ENCODE assay signal across 15 cellular contexts in genomic region chr4:158316264-158316663, GRCh38.
DNase-seq lines count a peak whose midpoint lies in the region; ATAC-seq and TF ChIP-seq lines count a peak whose summit lies in the region.
"Had no signal": no experiment of that assay in that cellular context is flagged by ENCODE, and none has a peak within 500 bp of the region (broad histone marks: within the 10 kb centered on the region; RNA-seq: fewer than 3 reads in every experiment).

No MANE protein-coding gene starts in this region.

- H4K8ac ChIP-seq in H9 (replicated peaks; ENCODE audit: insufficient read length, low read depth, low read length): no peak overlapping the region

- WGBS in H9 (ENCODE audit: extremely low coverage, insufficient read length, low lambda C conversion rate): no CpG with 5 or more reads among the region's 1 CpG

- H3K27ac ChIP-seq in Karpas-422 (ENCODE audit: low read length): no peak overlapping the region
- no peak overlapping the region for H3K27ac ChIP-seq in H9 (ENCODE audit: insufficient read length, low read depth, low read length)
- H3K27ac ChIP-seq: BLaER1 treated with 17β-estradiol and CSF1 and Interleukin-3, amounts not matched to agents 10 nM and 100 nM; Peyer's patch had no signal

- H2AK5ac ChIP-seq in H9 (ENCODE audit: insufficient read length, low read length): no peak overlapping the region

- H3K36me3 ChIP-seq in MG63 (peaks cover 5% of the 10 kb centered on the region; the same call in 1 of the 2 replicates), Karpas-422 (ENCODE audit: insufficient read depth, low read length) (no peaks in the 10 kb centered on the region)
- H3K36me3 ChIP-seq: BLaER1 treated with 17β-estradiol and CSF1 and Interleukin-3, amounts not matched to agents 10 nM and 100 nM; Peyer's patch had no signal

- no peak overlapping the region for H3K4me3 Mint-ChIP-seq in activated naive CD8-positive, alpha-beta T cell treated with anti-CD3 and anti-CD28 coated beads for 36 hours
- no peak overlapping the region for H3K4me3 Mint-ChIP-seq in H9

- no peaks in the 10 kb centered on the region for H3K79me2 ChIP-seq in Karpas-422 (ENCODE audit: low read length)
- H3K79me2 ChIP-seq in H9 (ENCODE audit: insufficient read depth, low read length): no peaks in the 10 kb centered on the region

- no peak overlapping the region for H2BK15ac ChIP-seq in H9 (ENCODE audit: low read depth, low read length)

- H2BK20ac ChIP-seq in H9 (ENCODE audit: low read depth, low read length, poor library complexity, severe bottlenecking): no peak overlapping the region

- no peak for TF ChIP-seq CTCF in H9 (conservative IDR thresholded peaks at IDR 0.05)

- H3K14ac ChIP-seq in H9 (ENCODE audit: insufficient read depth, low read length): no peak overlapping the region

- H4K5ac ChIP-seq in H9 (ENCODE audit: insufficient read length, low read depth, low read length): no peak overlapping the region

- ATAC-seq in GM18867 (IDR thresholded peaks at IDR 0.05; ENCODE audit: unreplicated experiment) (peak; percentile 55), HG02678 (IDR thresholded peaks at IDR 0.05; ENCODE audit: unreplicated experiment) (peak; percentile 61)

- H3K9me3 ChIP-seq in MG63: peaks cover 10% of the 10 kb centered on the region
- H3K9me3 ChIP-seq in Karpas-422 (ENCODE audit: low read length): no peaks in the 10 kb centered on the region
- no peaks in the 10 kb centered on the region for H3K9me3 ChIP-seq in H9 (ENCODE audit: control insufficient read depth, low read depth, low read length)
- H3K9me3 ChIP-seq: BLaER1 treated with 17β-estradiol and CSF1 and Interleukin-3, amounts not matched to agents 10 nM and 100 nM; Peyer's patch had no signal

- H3K23me2 ChIP-seq in H9 (ENCODE audit: insufficient read length, low read depth, low read length, poor library complexity, severe bottlenecking): no peaks in the 10 kb centered on the region

- no peak overlapping the region for H2AFZ ChIP-seq in Karpas-422 (ENCODE audit: low read length)
- no peak overlapping the region for H2AFZ ChIP-seq in H9 (ENCODE audit: low read length)

- no peaks in the 10 kb centered on the region for H3K4me1 Mint-ChIP-seq in activated naive CD8-positive, alpha-beta T cell treated with anti-CD3 and anti-CD28 coated beads for 36 hours
- H3K4me1 Mint-ChIP-seq in H9: peaks cover 0 to 3% of the 10 kb centered on the region in 2 experiments; a peak in 1 of 4 replicates

- H2BK120ac ChIP-seq in H9 (ENCODE audit: low read depth, low read length, poor library complexity, severe bottlenecking): no peak overlapping the region

- no peak overlapping the region for H4K91ac ChIP-seq in H9 (ENCODE audit: insufficient read length, low read depth, low read length)

- H2BK5ac ChIP-seq in H9 (ENCODE audit: insufficient read length, low read length): no peak overlapping the region

- no peak overlapping the region for H3K4me2 ChIP-seq in Karpas-422 (ENCODE audit: low read depth, low read length, poor library complexity, severe bottlenecking)
- H3K4me2 ChIP-seq in H9 (ENCODE audit: insufficient read depth, insufficient read length, low read length): no peak overlapping the region
- H3K4me2 ChIP-seq: BLaER1 treated with 17β-estradiol and CSF1 and Interleukin-3, amounts not matched to agents 10 nM and 100 nM had no signal

- no peak overlapping the region for H3K56ac ChIP-seq in H9 (ENCODE audit: insufficient read length, low read depth, low read length)

- no peaks in the 10 kb centered on the region for H4K20me1 ChIP-seq in Karpas-422 (ENCODE audit: insufficient read depth, low read depth, low read length)
- H4K20me1 ChIP-seq in H9 (ENCODE audit: control insufficient read depth, insufficient read depth, insufficient read length): no peaks in the 10 kb centered on the region
- H4K20me1 ChIP-seq: BLaER1 treated with 17β-estradiol and CSF1 and Interleukin-3, amounts not matched to agents 10 nM and 100 nM had no signal

- H3K4me1 ChIP-seq in Karpas-422 (ENCODE audit: low read length) (no peaks in the 10 kb centered on the region), H9 (ENCODE audit: insufficient read depth, low read length) (no peaks in the 10 kb centered on the region)
- H3K4me1 ChIP-seq: BLaER1 treated with 17β-estradiol and CSF1 and Interleukin-3, amounts not matched to agents 10 nM and 100 nM; Peyer's patch had no signal

- no peak overlapping the region for H3T11ph ChIP-seq in H9 (ENCODE audit: low read length)

- H3K9ac ChIP-seq in Karpas-422 (ENCODE audit: low read length): no peak overlapping the region
- H3K9ac ChIP-seq in H9 (ENCODE audit: extremely low read depth, insufficient read length, low read length): no peak overlapping the region
- H3K9ac ChIP-seq: BLaER1 treated with 17β-estradiol and CSF1 and Interleukin-3, amounts not matched to agents 10 nM and 100 nM had no signal

- DNase-seq in MG63 (peak; percentile 33), myocyte (ENCODE audit: low read depth) (peak; percentile 11), Karpas-422 (no peak), H9 (no peak), retina (no peak)
- no peak for DNase-seq in activated naive CD8-positive, alpha-beta T cell treated with anti-CD3 and anti-CD28 coated beads for 36 hours
- DNase-seq: activated T-cell treated with anti-CD3 and anti-CD28 coated beads, Interleukin-2, amount 50 U/mL, for 1 hour; central memory CD4-positive, alpha-beta T cell; foreskin melanocyte; NCI-H2107; Peyer's patch; posterior cingulate gyrus had no signal

- H3K79me1 ChIP-seq in H9 (ENCODE audit: insufficient read depth, low read depth, low read length, poor library complexity, severe bottlenecking): no peaks in the 10 kb centered on the region

- H3K4me3 ChIP-seq in MG63: no peak overlapping the region
- no peak overlapping the region for H3K4me3 ChIP-seq in Karpas-422 (ENCODE audit: low read length)
- H3K4me3 ChIP-seq: BLaER1 treated with 17β-estradiol and CSF1 and Interleukin-3, amounts not matched to agents 10 nM and 100 nM; Peyer's patch had no signal

- H3K36me3 Mint-ChIP-seq in activated naive CD8-positive, alpha-beta T cell treated with anti-CD3 and anti-CD28 coated beads for 36 hours: no peaks in the 10 kb centered on the region
- H3K36me3 Mint-ChIP-seq in H9 (ENCODE audit: insufficient read depth in 1 of 3, low read depth in 3 of 3): peaks cover 0 to 1% (median 0%) of the 10 kb centered on the region in 3 experiments; a peak in 4 of 7 replicates

- no peaks in the 10 kb centered on the region for H3K27me3 Mint-ChIP-seq in activated naive CD8-positive, alpha-beta T cell treated with anti-CD3 and anti-CD28 coated beads for 36 hours
- H3K27me3 Mint-ChIP-seq in H9 (ENCODE audit: low read depth): no peaks in the 10 kb centered on the region

- peaks cover 1% of the 10 kb centered on the region for H3K9me3 Mint-ChIP-seq in activated naive CD8-positive, alpha-beta T cell treated with anti-CD3 and anti-CD28 coated beads for 36 hours
- peaks cover 4 to 8% of the 10 kb centered on the region in 2 experiments; a peak in 3 of 5 replicates for H3K9me3 Mint-ChIP-seq in H9

- no peak overlapping the region for H3K18ac ChIP-seq in H9 (ENCODE audit: insufficient read length, low read depth, low read length)

- H3K27me3 ChIP-seq in MG63 (no peaks in the 10 kb centered on the region), Karpas-422 (ENCODE audit: low read length) (no peaks in the 10 kb centered on the region), H9 (ENCODE audit: insufficient read depth, low read length) (no peaks in the 10 kb centered on the region)
- H3K27me3 ChIP-seq: BLaER1 treated with 17β-estradiol and CSF1 and Interleukin-3, amounts not matched to agents 10 nM and 100 nM; Peyer's patch had no signal

- H3K27ac Mint-ChIP-seq in activated naive CD8-positive, alpha-beta T cell treated with anti-CD3 and anti-CD28 coated beads for 36 hours: no peak overlapping the region
- no peak overlapping the region for H3K27ac Mint-ChIP-seq in H9

- no peaks in the 10 kb centered on the region; the same call in 1 of the 2 replicates for H3K9me2 ChIP-seq in Karpas-422 (replicated peaks; ENCODE audit: insufficient read depth, low read length)

- H2BK12ac ChIP-seq in H9 (ENCODE audit: insufficient read length, low read depth, low read length): no peak overlapping the region

- H3K4ac ChIP-seq in H9 (ENCODE audit: low read depth, low read length): no peak overlapping the region

- H3K23ac ChIP-seq in H9 (ENCODE audit: insufficient read length, low read depth, low read length): no peak overlapping the region

Comparison
In these comparisons a context has a peak if more than half of its experiments do, and no peak if none do; other contexts are left out.
1. DNase-seq: peak in MG63 (single experiment) and myocyte (single experiment); none in activated naive CD8-positive, alpha-beta T cell treated with anti-CD3 and anti-CD28 coated beads for 36 hours (single experiment), Karpas-422 (single experiment), H9 (single experiment) and retina (single experiment).